10 cellular contexts compared by ENCODE assay signal in genomic region chr5:142542906-142543305, GRCh38.
A peak's percentile ranks its signal among the peaks of the same experiment; 100 is the strongest.
DNase-seq lines count a peak whose midpoint lies in the region; ATAC-seq and TF ChIP-seq lines count a peak whose summit lies in the region.
"Had no signal": no experiment of that assay in that cellular context is flagged by ENCODE, and none has a peak within 500 bp of the region (broad histone marks: within the 10 kb centered on the region; RNA-seq: fewer than 3 reads in every experiment).

No MANE protein-coding gene starts in this region.

- ATAC-seq in body of pancreas = peak; percentile 65
- ATAC-seq in heart right ventricle = peak; percentile 71 to 87 (median 78)
- ATAC-seq in sciatic nerve = peak; percentile 35
- no peak for ATAC-seq in activated naive CD8-positive, alpha-beta T cell treated with anti-CD3 and anti-CD28 coated beads, Interleukin-2, amount 50 U/mL, for 24 hours
- no peak for ATAC-seq in GM21381 (IDR thresholded peaks at IDR 0.05; ENCODE audit: unreplicated experiment)

- no peaks in the 10 kb centered on the region for H3K36me3 ChIP-seq in body of pancreas (replicated peaks in 1 of 2; ENCODE audit: insufficient read depth in 1 of 2, low read depth in 2 of 2)
- no peaks in the 10 kb centered on the region for H3K36me3 ChIP-seq in heart right ventricle

- H3K27ac ChIP-seq in body of pancreas = peak overlapping the region in 2 of 4 donors; percentile 8 to 24
- peak overlapping the region; percentile 65 to 90 (median 78) for H3K27ac ChIP-seq in heart right ventricle

- H3K36me3 Mint-ChIP-seq in activated naive CD8-positive, alpha-beta T cell treated with anti-CD3 and anti-CD28 coated beads, Interleukin-2, amount 50 U/mL, for 24 hours (ENCODE audit: low read depth) = no peaks in the 10 kb centered on the region
- H3K36me3 Mint-ChIP-seq: CD14-positive monocyte had no signal

- peaks cover 16% of the 10 kb centered on the region for H3K27me3 Mint-ChIP-seq in activated naive CD8-positive, alpha-beta T cell treated with anti-CD3 and anti-CD28 coated beads, Interleukin-2, amount 50 U/mL, for 24 hours

- H3K9me3 ChIP-seq in body of pancreas (no peaks in the 10 kb centered on the region), heart right ventricle (no peaks in the 10 kb centered on the region)

- TF ChIP-seq CTCF in body of pancreas (IDR thresholded peaks at IDR 0.05) (peak in 1 of 7 experiments; percentile 8), heart right ventricle (IDR thresholded peaks at IDR 0.05) (peak; percentile 8 to 52 (median 28))

- H3K9me3 Mint-ChIP-seq in activated naive CD8-positive, alpha-beta T cell treated with anti-CD3 and anti-CD28 coated beads, Interleukin-2, amount 50 U/mL, for 24 hours = no peaks in the 10 kb centered on the region
- H3K9me3 Mint-ChIP-seq: CD14-positive monocyte had no signal

- no peak for TF ChIP-seq POLR2A in body of pancreas (IDR thresholded peaks at IDR 0.05)

- DNase-seq in EL = peak; percentile 46
- no peak for DNase-seq in body of pancreas
- DNase-seq in heart right ventricle = peak in 1 of 2 donors; percentile 61
- no peak for DNase-seq in sciatic nerve (ENCODE audit: low spot score)
- no peak for DNase-seq in kidney glomerular epithelial cell (lab: John Stamatoyannopoulos, UW)
- DNase-seq in activated naive CD8-positive, alpha-beta T cell treated with anti-CD3 and anti-CD28 coated beads, Interleukin-2, amount 50 U/mL, for 24 hours = no peak
- DNase-seq in NCI-H1092 treated with DMSO at 0.1 percent for 48 hours (lab: John Stamatoyannopoulos, UW) = no peak
- DNase-seq: posterior cingulate gyrus had no signal

- H3K4me1 ChIP-seq in body of pancreas (no peaks in the 10 kb centered on the region), heart right ventricle (peaks cover 19 to 77% (median 48%) of the 10 kb centered on the region in 9 donors)

- no peaks in the 10 kb centered on the region for H3K27me3 ChIP-seq in body of pancreas
- H3K27me3 ChIP-seq in heart right ventricle = no peaks in the 10 kb centered on the region

- H3K4me3 ChIP-seq in body of pancreas (no peak overlapping the region), heart right ventricle (no peak overlapping the region)

- H3K4me1 Mint-ChIP-seq in activated naive CD8-positive, alpha-beta T cell treated with anti-CD3 and anti-CD28 coated beads, Interleukin-2, amount 50 U/mL, for 24 hours = peaks cover 5% of the 10 kb centered on the region

- no peak overlapping the region for H3K4me3 Mint-ChIP-seq in activated naive CD8-positive, alpha-beta T cell treated with anti-CD3 and anti-CD28 coated beads, Interleukin-2, amount 50 U/mL, for 24 hours

- 53 to 60% methylated on average over 3 of the region's 3 CpGs for WGBS in body of pancreas, 2 donors
- 41% methylated on average over 3 of the region's 3 CpGs for WGBS in heart right ventricle, 2 donors

- no peak overlapping the region for H3K27ac Mint-ChIP-seq in activated naive CD8-positive, alpha-beta T cell treated with anti-CD3 and anti-CD28 coated beads, Interleukin-2, amount 50 U/mL, for 24 hours
- H3K27ac Mint-ChIP-seq: CD14-positive monocyte had no signal

- intact Hi-C loops in body of pancreas (cut with DNase I) = no loop called here
- intact Hi-C loops in heart right ventricle (cut with DNase I) = loop anchor here in 9 of 10 donors (2.0 to 10.0 kb wide), 13 partner anchors 46 to 538 kb away; partner anchors contain the start of gene SPRY4 (in 2 of the 9)
- intact Hi-C loops in sciatic nerve (cut with DNase I) = no loop called here

Comparison
In these comparisons a context has a peak if more than half of its experiments do, and no peak if none do; other contexts are left out.
1. ATAC-seq: peak in body of pancreas (single experiment), heart right ventricle (8 of 8) and sciatic nerve (single experiment); none in activated naive CD8-positive, alpha-beta T cell treated with anti-CD3 and anti-CD28 coated beads, Interleukin-2, amount 50 U/mL, for 24 hours (single experiment) and GM21381 (single experiment).
2. intact Hi-C loops: an anchor here in heart right ventricle (2.0 to 10.0 kb wide); none called in body of pancreas and sciatic nerve.